ENCODE assay signal across 8 cellular contexts in genomic region chr1:8047686-8048522, GRCh38. TPM values are rescaled to one million over a fixed set of nuclear protein-coding genes. Genes with fewer than 3 reads are reported as not detected.
DNase-seq lines count a peak whose midpoint lies in the region; ATAC-seq and TF ChIP-seq lines count a peak whose summit lies in the region.

No MANE protein-coding gene starts in this region.

- H2AFZ ChIP-seq in SK-N-SH (ENCODE audit: low read depth) = peak overlapping the region; percentile 37; the same call in 1 of the 2 replicates

- 8% methylated on average over 7 of the region's 7 CpGs for WGBS in SK-N-SH (ENCODE audit: low lambda C conversion rate)

- H3K4me1 Mint-ChIP-seq in endothelial cell (ENCODE audit: unreplicated experiment) = peaks cover 11% of the 10 kb centered on the region

- H3K4me2 ChIP-seq in SK-N-SH = peak overlapping the region; percentile 39; the same call in 1 of the 2 replicates

- H3F3A ChIP-seq in SK-N-SH (replicated peaks; ENCODE audit: insufficient read depth) = peaks cover 36% of the 10 kb centered on the region

- H3K79me2 ChIP-seq in SK-N-SH (ENCODE audit: insufficient read depth) = no peaks in the 10 kb centered on the region

- H3K9me3 Mint-ChIP-seq in endothelial cell (ENCODE audit: unreplicated experiment) = no peaks in the 10 kb centered on the region

- H3K27ac ChIP-seq in SK-N-SH (ENCODE audit: low read depth in 2 of 2, low read length in 1 of 2) (peak overlapping the region; percentile 77 to 94), foreskin keratinocyte (peak overlapping the region; percentile 65), skin epidermis (peak overlapping the region in 17 of 21 experiments; percentile 3 to 74 (median 42))

- no peaks in the 10 kb centered on the region for H4K20me1 ChIP-seq in SK-N-SH (ENCODE audit: insufficient read depth)

- H3K9ac ChIP-seq in SK-N-SH = peak overlapping the region; percentile 61; the same call in 1 of the 2 replicates

- no peak overlapping the region for H3K27ac Mint-ChIP-seq in endothelial cell (ENCODE audit: unreplicated experiment)

- H3K4me1 ChIP-seq in SK-N-SH (ENCODE audit: control insufficient read depth in 1 of 2, insufficient read depth in 2 of 2, low read depth in 1 of 2, low read length in 1 of 2) (peaks cover 5 to 26% of the 10 kb centered on the region in 2 experiments; a peak in 3 of 4 replicates), foreskin keratinocyte (peaks cover 31% of the 10 kb centered on the region)

- CTCF ChIA-PET in SK-N-SH (lab: Yijun Ruan, JAX) = interaction anchor here (0.9 to 1.0 kb wide), 3 partner anchors 16 to 266 kb away, joined by 3 to 4 read pairs (median 3); no protein-coding TSS in a partner anchor

- no peaks in the 10 kb centered on the region for H3K27me3 Mint-ChIP-seq in endothelial cell (ENCODE audit: unreplicated experiment)

- no peak overlapping the region; a peak in 2 of 4 replicates for H3K4me3 ChIP-seq in SK-N-SH (ENCODE audit: low read depth in 2 of 2, low read length in 1 of 2)
- H3K4me3 ChIP-seq in skin epidermis = no peak overlapping the region

- H3K9me2 ChIP-seq in SK-N-SH = no peaks in the 10 kb centered on the region

- no peaks in the 10 kb centered on the region for H3K36me3 Mint-ChIP-seq in endothelial cell (ENCODE audit: low read depth, unreplicated experiment)

- DNase-seq in H4 (ENCODE audit: low spot score) = peak; percentile 98
- peak; percentile 40 for DNase-seq in SK-N-SH
- DNase-seq in foreskin keratinocyte = peak; percentile 86 to 89
- no peak for DNase-seq in DMS153 (lab: John Stamatoyannopoulos, UW)
- DNase-seq in DMS79 (lab: John Stamatoyannopoulos, UW) = no peak
- DNase-seq in NCI-H524 (lab: John Stamatoyannopoulos, UW) = no peak
- DNase-seq in endothelial cell (ENCODE audit: low spot score) = no peak

- H3K4me3 Mint-ChIP-seq in endothelial cell (ENCODE audit: unreplicated experiment) = no peak overlapping the region

- POLR2A ChIA-PET in SK-N-SH (lab: Yijun Ruan, JAX) = no interaction called here

- peak; percentile 45 for ATAC-seq in foreskin keratinocyte

- H3K27me3 ChIP-seq in SK-N-SH (ENCODE audit: insufficient read depth) (no peaks in the 10 kb centered on the region), foreskin keratinocyte (no peaks in the 10 kb centered on the region)

- no peaks in the 10 kb centered on the region for H3K36me3 ChIP-seq in SK-N-SH (replicated peaks in 1 of 2; ENCODE audit: control insufficient read depth in 1 of 2, insufficient read depth in 2 of 2, low read length in 1 of 2)

- no peak for TF ChIP-seq RAD21 in SK-N-SH (IDR thresholded peaks at IDR 0.05; ENCODE audit: low read length)

- peak; percentile 68 to 86 for TF ChIP-seq EP300 in SK-N-SH (IDR thresholded peaks at IDR 0.05; ENCODE audit: borderline replicate concordance in 1 of 2, low read depth in 1 of 2, low read length in 1 of 2)

- no peaks in the 10 kb centered on the region for H3K9me3 ChIP-seq in SK-N-SH

- TF ChIP-seq CTCF in SK-N-SH (IDR thresholded peaks at IDR 0.05) (no peak), foreskin keratinocyte (conservative IDR thresholded peaks at IDR 0.05) (no peak), endothelial cell (IDR thresholded peaks at IDR 0.05; ENCODE audit: unreplicated experiment) (no peak)

TF ChIP-seq in SK-N-SH, 30 proteins besides CTCF, POLR2A, EP300 and RAD21 (continues in another document):
- TF ChIP-seq TEAD4 (IDR thresholded peaks at IDR 0.05; ENCODE audit: borderline replicate concordance, insufficient read depth) (peak; percentile 69; the same call in 1 of the 2 replicates), YY1 (IDR thresholded peaks at IDR 0.05; ENCODE audit: low read depth) (no peak), FOXJ3 (CRISPR knock-in tag; IDR thresholded peaks at IDR 0.05) (no peak), EZH2phosphoT487 (IDR thresholded peaks at IDR 0.05; ENCODE audit: borderline replicate concordance, low read depth) (no peak), PBX3 (IDR thresholded peaks at IDR 0.05) (peak; percentile 89), USF1 (IDR thresholded peaks at IDR 0.05; ENCODE audit: borderline replicate concordance, low read depth) (no peak), ELF1 (IDR thresholded peaks at IDR 0.05) (no peak), FOSL2 (IDR thresholded peaks at IDR 0.05; ENCODE audit: borderline replicate concordance, low read depth) (peak; percentile 41; the same call in 1 of the 2 replicates), NFIC (IDR thresholded peaks at IDR 0.05; ENCODE audit: borderline replicate concordance) (peak; percentile 85), USF2 (IDR thresholded peaks at IDR 0.05; ENCODE audit: borderline replicate concordance, low read depth, low read length) (no peak), SIN3A (IDR thresholded peaks at IDR 0.05; ENCODE audit: borderline replicate concordance, low read depth, low read length) (peak; percentile 58; the same call in 1 of the 2 replicates), GABPA (IDR thresholded peaks at IDR 0.05; ENCODE audit: low read depth) (0 out of 2 replicates have a peak, but pooled peaks have one; percentile 7), TCF12 (IDR thresholded peaks at IDR 0.05) (peak; percentile 76; the same call in 1 of the 2 replicates), CHD2 (IDR thresholded peaks at IDR 0.05; ENCODE audit: low read length, partially characterized antibody) (no peak), IRF3 (IDR thresholded peaks at IDR 0.05; ENCODE audit: low read depth, low read length) (no peak), RXRA (IDR thresholded peaks at IDR 0.05; ENCODE audit: borderline replicate concordance, low read depth) (peak; percentile 64), JUND (IDR thresholded peaks at IDR 0.05) (peak; percentile 73)
- TF ChIP-seq, protein P1, sequence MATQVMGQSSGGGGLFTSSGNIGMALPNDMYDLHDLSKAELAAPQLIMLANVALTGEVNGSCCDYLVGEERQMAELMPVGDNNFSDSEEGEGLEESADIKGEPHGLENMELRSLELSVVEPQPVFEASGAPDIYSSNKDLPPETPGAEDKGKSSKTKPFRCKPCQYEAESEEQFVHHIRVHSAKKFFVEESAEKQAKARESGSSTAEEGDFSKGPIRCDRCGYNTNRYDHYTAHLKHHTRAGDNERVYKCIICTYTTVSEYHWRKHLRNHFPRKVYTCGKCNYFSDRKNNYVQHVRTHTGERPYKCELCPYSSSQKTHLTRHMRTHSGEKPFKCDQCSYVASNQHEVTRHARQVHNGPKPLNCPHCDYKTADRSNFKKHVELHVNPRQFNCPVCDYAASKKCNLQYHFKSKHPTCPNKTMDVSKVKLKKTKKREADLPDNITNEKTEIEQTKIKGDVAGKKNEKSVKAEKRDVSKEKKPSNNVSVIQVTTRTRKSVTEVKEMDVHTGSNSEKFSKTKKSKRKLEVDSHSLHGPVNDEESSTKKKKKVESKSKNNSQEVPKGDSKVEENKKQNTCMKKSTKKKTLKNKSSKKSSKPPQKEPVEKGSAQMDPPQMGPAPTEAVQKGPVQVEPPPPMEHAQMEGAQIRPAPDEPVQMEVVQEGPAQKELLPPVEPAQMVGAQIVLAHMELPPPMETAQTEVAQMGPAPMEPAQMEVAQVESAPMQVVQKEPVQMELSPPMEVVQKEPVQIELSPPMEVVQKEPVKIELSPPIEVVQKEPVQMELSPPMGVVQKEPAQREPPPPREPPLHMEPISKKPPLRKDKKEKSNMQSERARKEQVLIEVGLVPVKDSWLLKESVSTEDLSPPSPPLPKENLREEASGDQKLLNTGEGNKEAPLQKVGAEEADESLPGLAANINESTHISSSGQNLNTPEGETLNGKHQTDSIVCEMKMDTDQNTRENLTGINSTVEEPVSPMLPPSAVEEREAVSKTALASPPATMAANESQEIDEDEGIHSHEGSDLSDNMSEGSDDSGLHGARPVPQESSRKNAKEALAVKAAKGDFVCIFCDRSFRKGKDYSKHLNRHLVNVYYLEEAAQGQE (IDR thresholded peaks at IDR 0.05; ENCODE audit: low read depth, low read length) = no peak

RNA-seq across cellular contexts. Expression of gene ERRFI1, which starts 21.8 kb away (rescaled TPM):
- total RNA-seq in H4 (2014; rRNA removed; shearing (Covaris generic)) = 70.3 and 78.3 TPM in 2 replicates
- polyA plus RNA-seq in SK-N-SH (2012; rRNA removed) = 65.6 and 66.9 TPM in 2 replicates
- polyA plus RNA-seq in SK-N-SH (2012; cell fraction: cytosol; rRNA removed) = 72.6 and 74.4 TPM in 2 replicates
- 68.2 and 96.8 TPM in 2 replicates for polyA plus RNA-seq in SK-N-SH (2012; cell fraction: nucleus; rRNA removed)
- 98.3 and 108 TPM in 2 replicates for total RNA-seq in foreskin keratinocyte
- polyA plus RNA-seq in foreskin keratinocyte = 39.9 and 53.9 TPM in 2 replicates
- total RNA-seq in endothelial cell (ENCODE audit: unreplicated experiment) = 16.5 TPM

Comparison
In these comparisons a context has a peak if more than half of its experiments do, and no peak if none do; other contexts are left out.
1. DNase-seq: peak in H4 (single experiment), SK-N-SH (single experiment) and foreskin keratinocyte (2 of 2); none in DMS153 (single experiment), DMS79 (single experiment), NCI-H524 (0 of 2) and endothelial cell (single experiment).
2. Peak in every context shown above with its lines, with median percentiles within 50 percentile points of each other: H3K27ac ChIP-seq.